Comparison of ENCODE assay signal across 18 cellular contexts in genomic region chr3:105905328-105905727, GRCh38. TPM values are rescaled to one million over a fixed set of nuclear protein-coding genes. Genes with fewer than 3 reads are reported as not detected.
DNase-seq lines count a peak whose midpoint lies in the region; ATAC-seq and TF ChIP-seq lines count a peak whose summit lies in the region.
"Had no signal": no experiment of that assay in that cellular context is flagged by ENCODE, and none has a peak within 500 bp of the region (broad histone marks: within the 10 kb centered on the region; RNA-seq: fewer than 3 reads in every experiment).

No MANE protein-coding gene starts in this region.

- DNase-seq in HCEC 1CT (peak; percentile 11), adipocyte (ENCODE audit: low read depth) (no peak), fibroblast of lung (ENCODE audit: low read depth in 2 of 2) (peak; percentile 2 to 33), H4 (ENCODE audit: low spot score) (no peak)
- DNase-seq in stimulated activated CD4-positive, alpha-beta T cell treated with anti-CD3 and anti-CD28 coated beads, Interleukin-1b, Interleukin-23, amount 100 ng/mL, for 48 hours: no peak
- DNase-seq in activated CD4-positive, alpha-beta T cell treated with anti-CD3 and anti-CD28 coated beads, Interleukin-2, amount 50 U/mL, for 1 hour: no peak
- DNase-seq: CD4-positive, CD25-positive, alpha-beta regulatory T cell; NCI-H1092 treated with DMSO at 0.1 percent for 48 hours; NCI-H1436 treated with DMSO at 0.1 percent for 48 hours; NCI-H1930; NCI-H226; NCI-H510A treated with DMSO at 0.1 percent for 48 hours; NCI-H748 treated with DMSO at 0.1 percent for 48 hours; SIG-M5 had no signal

- H3K9ac ChIP-seq in adipocyte (ENCODE audit: low read length) (peak overlapping the region; percentile 67), fibroblast of lung (ENCODE audit: insufficient read depth, low read length) (no peak overlapping the region), skeletal muscle satellite cell (ENCODE audit: low read depth, low read length) (peak overlapping the region; percentile 79)

- no peak for TF ChIP-seq CTCF in fibroblast of lung (conservative IDR thresholded peaks at IDR 0.05 in 1 of 2, IDR thresholded peaks at IDR 0.05 in 1 of 2; ENCODE audit: low read depth in 1 of 2, low read length in 2 of 2)

- H3K27me3 ChIP-seq in adipocyte (replicated peaks; ENCODE audit: control insufficient read depth, insufficient read depth, low read length): no peaks in the 10 kb centered on the region
- no peaks in the 10 kb centered on the region for H3K27me3 ChIP-seq in fibroblast of lung (ENCODE audit: control insufficient read depth, insufficient read depth, low read length)
- H3K27me3 ChIP-seq in skeletal muscle satellite cell (ENCODE audit: control insufficient read depth, insufficient read depth, low read length): no peaks in the 10 kb centered on the region

- H3K4me2 ChIP-seq in fibroblast of lung (ENCODE audit: extremely low read depth, insufficient read depth, low read length) (no peak overlapping the region), skeletal muscle satellite cell (ENCODE audit: low read length) (no peak overlapping the region)
- H3K4me2 ChIP-seq: A549 had no signal

- H3K9me3 ChIP-seq in adipocyte (ENCODE audit: control insufficient read depth, low read length) (no peaks in the 10 kb centered on the region), fibroblast of lung (ENCODE audit: control insufficient read depth, insufficient read depth, low read depth, low read length) (no peaks in the 10 kb centered on the region), skeletal muscle satellite cell (replicated peaks; ENCODE audit: low read length) (no peaks in the 10 kb centered on the region)
- H3K9me3 ChIP-seq: A549 had no signal

- no peak for ATAC-seq in GM19395 (IDR thresholded peaks at IDR 0.05; ENCODE audit: unreplicated experiment)
- ATAC-seq: A549 had no signal

- no peaks in the 10 kb centered on the region for H3K79me2 ChIP-seq in fibroblast of lung (ENCODE audit: control insufficient read depth, insufficient read depth, low read length)

- H4K20me1 ChIP-seq in fibroblast of lung (ENCODE audit: control insufficient read depth, extremely low read depth, insufficient read depth, low read length): no peaks in the 10 kb centered on the region

- H3K36me3 ChIP-seq in adipocyte (ENCODE audit: control insufficient read depth, insufficient read depth, low read length, severe bottlenecking) (no peaks in the 10 kb centered on the region), fibroblast of lung (ENCODE audit: control insufficient read depth, insufficient read depth, low read length) (no peaks in the 10 kb centered on the region), skeletal muscle satellite cell (ENCODE audit: insufficient read depth, low read length) (no peaks in the 10 kb centered on the region)

- H2AFZ ChIP-seq in fibroblast of lung (ENCODE audit: low read length): no peak overlapping the region

- H3K27ac ChIP-seq in fibroblast of lung (ENCODE audit: insufficient read depth, low read length): peak overlapping the region; percentile 88
- H3K27ac ChIP-seq: A549, RWPE1 had no signal

- H3K4me3 ChIP-seq in adipocyte (ENCODE audit: low read length) (peak overlapping the region; percentile 24), fibroblast of lung (replicated peaks in 1 of 4; ENCODE audit: control extremely low read depth in 1 of 4, insufficient read depth in 1 of 4, low read depth in 3 of 4, low read length in 4 of 4) (no peak overlapping the region), skeletal muscle satellite cell (ENCODE audit: low read length) (no peak overlapping the region)
- H3K4me3 ChIP-seq: A549 had no signal

- peaks cover 42% of the 10 kb centered on the region for H3K4me1 ChIP-seq in adipocyte (ENCODE audit: control insufficient read depth, insufficient read depth, low read length)
- H3K4me1 ChIP-seq in fibroblast of lung (ENCODE audit: control insufficient read depth, extremely low read depth, insufficient read depth, low read length): peaks cover 7% of the 10 kb centered on the region
- H3K4me1 ChIP-seq in skeletal muscle satellite cell (ENCODE audit: control insufficient read depth, insufficient read depth, low read length): peaks cover 35% of the 10 kb centered on the region

RNA-seq across cellular contexts. Expression of gene CBLB, which starts 36.5 kb away (rescaled TPM):
- total RNA-seq in fibroblast of lung: 19.8 and 26.9 TPM in 2 replicates
- polyA plus RNA-seq in fibroblast of lung: 14.6 and 28.5 TPM in 2 replicates
- polyA plus RNA-seq in fibroblast of lung (2012): 7.0 and 23.6 TPM in 2 replicates
- 10.2 and 20.1 TPM in 2 replicates for polyA minus RNA-seq in fibroblast of lung (ENCODE audit: low replicate concordance)
- total RNA-seq in skeletal muscle satellite cell (2012; rRNA removed): 31.7 and 34.5 TPM in 2 replicates
- 22.4 and 22.5 TPM in 2 replicates for total RNA-seq in H4 (2014; rRNA removed; shearing (Covaris generic))

Comparison
In these comparisons a context has a peak if more than half of its experiments do, and no peak if none do; other contexts are left out.
1. DNase-seq: peak in HCEC 1CT (single experiment) and fibroblast of lung (2 of 2); none in adipocyte (single experiment), stimulated activated CD4-positive, alpha-beta T cell treated with anti-CD3 and anti-CD28 coated beads, Interleukin-1b, Interleukin-23, amount 100 ng/mL, for 48 hours (single experiment), H4 (single experiment) and activated CD4-positive, alpha-beta T cell treated with anti-CD3 and anti-CD28 coated beads, Interleukin-2, amount 50 U/mL, for 1 hour (single experiment).